9 cellular contexts compared by ENCODE assay signal in genomic region chr6:117481278-117481925, GRCh38. TPM values are rescaled to one million over a fixed set of nuclear protein-coding genes. Genes with fewer than 3 reads are reported as not detected.
DNase-seq lines count a peak whose midpoint lies in the region; ATAC-seq and TF ChIP-seq lines count a peak whose summit lies in the region.
"Had no signal": no experiment of that assay in that cellular context is flagged by ENCODE, and none has a peak within 500 bp of the region (broad histone marks: within the 10 kb centered on the region; RNA-seq: fewer than 3 reads in every experiment).

No MANE protein-coding gene starts in this region.

- H3K4me3 ChIP-seq in RWPE2 (ENCODE audit: severe bottlenecking), result no peak overlapping the region

- no peak for ATAC-seq in RWPE2 (ENCODE audit: low read depth)
- ATAC-seq in HG02973 (IDR thresholded peaks at IDR 0.05; ENCODE audit: unreplicated experiment), result no peak
- ATAC-seq in HG03139 (IDR thresholded peaks at IDR 0.05; ENCODE audit: unreplicated experiment), result no peak
- ATAC-seq in GM21390 (IDR thresholded peaks at IDR 0.05; ENCODE audit: unreplicated experiment), result no peak

- H3K27ac ChIP-seq in RWPE2 (ENCODE audit: poor library complexity, severe bottlenecking), result peak overlapping the region; percentile 95

- H3K36me3 Mint-ChIP-seq in endothelial cell (ENCODE audit: low read depth, unreplicated experiment), result peaks cover 20% of the 10 kb centered on the region

- peaks cover 11% of the 10 kb centered on the region for H3K27me3 Mint-ChIP-seq in endothelial cell (ENCODE audit: unreplicated experiment)

- peak overlapping the region; percentile 14 for H3K27ac Mint-ChIP-seq in endothelial cell (ENCODE audit: unreplicated experiment)

- H3K4me3 Mint-ChIP-seq in endothelial cell (ENCODE audit: unreplicated experiment), result peak overlapping the region; percentile 89

- DNase-seq in ELF-1 (ENCODE audit: low read depth, low spot score) (peak; percentile 27), RWPE2 (ENCODE audit: low spot score) (no peak), endothelial cell (ENCODE audit: low spot score) (peak; percentile 11), retina (peak; percentile 20), NCI-H526 (lab: John Stamatoyannopoulos, UW) (no peak)

- no peaks in the 10 kb centered on the region for H3K9me3 Mint-ChIP-seq in endothelial cell (ENCODE audit: unreplicated experiment)

- H3K27me3 ChIP-seq in RWPE2 (ENCODE audit: insufficient read depth, poor library complexity, severe bottlenecking), result no peaks in the 10 kb centered on the region

- TF ChIP-seq CTCF in RWPE2 (IDR thresholded peaks at IDR 0.05; ENCODE audit: poor library complexity, severe bottlenecking), result no peak
- no peak for TF ChIP-seq CTCF in endothelial cell (IDR thresholded peaks at IDR 0.05; ENCODE audit: unreplicated experiment)

- peaks cover 44% of the 10 kb centered on the region for H3K4me1 Mint-ChIP-seq in endothelial cell (ENCODE audit: unreplicated experiment)

- H3K36me3 ChIP-seq in RWPE2 (ENCODE audit: low read depth), result peaks cover 27% of the 10 kb centered on the region

- H3K9me3 ChIP-seq in RWPE2 (ENCODE audit: severe bottlenecking), result no peaks in the 10 kb centered on the region

- H3K4me1 ChIP-seq in RWPE2 (ENCODE audit: insufficient read depth, poor library complexity, severe bottlenecking), result peaks cover 16% of the 10 kb centered on the region

RNA-seq across cellular contexts. Expression of gene DCBLD1, which starts 1.1 kb away (rescaled TPM):
- total RNA-seq in endothelial cell (ENCODE audit: unreplicated experiment), result 203 TPM

RNA-seq across cellular contexts. Expression of gene ROS1, which starts 55.7 kb away (rescaled TPM):
- total RNA-seq in endothelial cell (ENCODE audit: unreplicated experiment), result 0.05 TPM
- total RNA-seq: epithelial cell of proximal tubule had no signal

Comparison
In these comparisons a context has a peak if more than half of its experiments do, and no peak if none do; other contexts are left out.
1. DNase-seq: peak in ELF-1 (single experiment), endothelial cell (single experiment) and retina (single experiment); none in RWPE2 (single experiment) and NCI-H526 (0 of 2).